In the genomic region with DNA sequence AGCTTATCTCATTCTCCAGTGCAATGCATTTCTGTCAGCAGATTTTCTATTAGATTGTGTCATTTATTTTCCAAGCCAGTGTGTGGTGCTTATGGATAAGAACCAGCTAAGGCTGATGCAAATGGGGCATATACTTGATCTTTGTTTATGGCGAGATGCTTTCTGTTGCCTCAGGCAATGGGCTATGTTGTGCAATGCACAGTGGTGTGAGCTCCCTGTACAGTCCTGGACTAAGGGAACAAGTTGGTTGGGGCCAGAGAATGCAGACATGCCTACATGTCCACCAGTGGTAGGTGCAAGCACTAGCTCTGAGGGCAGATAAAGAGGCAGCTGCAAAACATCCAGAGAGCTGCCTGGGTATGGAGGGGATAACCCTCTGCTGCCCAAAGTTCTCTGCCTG, we compare ENCODE assay signal across 6 cellular contexts. TPM values are rescaled to one million over a fixed set of nuclear protein-coding genes. Genes with fewer than 3 reads are reported as not detected.
"Had no signal": no experiment of that assay in that cellular context is flagged by ENCODE, and none has a peak within 500 bp of the region (broad histone marks: within the 10 kb centered on the region; RNA-seq: fewer than 3 reads in every experiment).

No MANE protein-coding gene starts in this region.

RNA-seq across cellular contexts. Expression of gene CST1, which starts 16.3 kb away (rescaled TPM):
- total RNA-seq: GM23248, HFFc6, HT1080, IMR-90 had no signal
- polyA plus RNA-seq: GM23248, IMR-90 had no signal

RNA-seq across cellular contexts. Expression of gene CST4, which starts 45.6 kb away (rescaled TPM):
- total RNA-seq: GM23248, H4, H7, HFFc6, HT1080, IMR-90 had no signal
- polyA plus RNA-seq: GM23248, IMR-90 had no signal
